In genomic region chr5:19487484-19487883, GRCh38 we compare ENCODE assay signal across 22 cellular contexts.
A peak's percentile ranks its signal among the peaks of the same experiment; 100 is the strongest.
DNase-seq lines count a peak whose midpoint lies in the region; ATAC-seq, FAIRE-seq and TF ChIP-seq lines count a peak whose summit lies in the region.
"Had no signal": no experiment of that assay in that cellular context is flagged by ENCODE, and none has a peak within 500 bp of the region (broad histone marks: within the 10 kb centered on the region; RNA-seq: fewer than 3 reads in every experiment).

No MANE protein-coding gene starts in this region.

- in situ Hi-C loops in HepG2 (cut with HindIII; ENCODE audit: extremely low pct_ligation_motif_present, low pct_unique_long_range_greater_than_20kb) (no loop called here), K562 (cut with MboI) (no loop called here)

- H3K4me3 ChIP-seq in HepG2 (replicated peaks in 1 of 3; ENCODE audit: insufficient read depth in 1 of 3, low read depth in 2 of 3, low read length in 3 of 3): no peak overlapping the region
- H3K4me3 ChIP-seq in right lobe of liver: no peak overlapping the region
- no peak overlapping the region for H3K4me3 ChIP-seq in K562
- H3K4me3 ChIP-seq in suprapubic skin: no peak overlapping the region
- H3K4me3 ChIP-seq: BLaER1 had no signal

- H3K27ac ChIP-seq in HepG2 (ENCODE audit: extremely low read length, insufficient read depth, low read length) (no peak overlapping the region), right lobe of liver (no peak overlapping the region), K562 (ENCODE audit: extremely low read depth, low read depth, low read length) (no peak overlapping the region), suprapubic skin (no peak overlapping the region)
- H3K27ac ChIP-seq: 22Rv1, BLaER1 had no signal

- H3K79me2 ChIP-seq in HepG2 (ENCODE audit: insufficient read depth, low read length) (no peaks in the 10 kb centered on the region), K562 (ENCODE audit: control insufficient read depth, insufficient read depth, low read length) (no peaks in the 10 kb centered on the region)

- no peak for TF ChIP-seq RAD21 in HepG2 (CRISPR knock-in tag; IDR thresholded peaks at IDR 0.05)
- no peak for TF ChIP-seq RAD21 in K562 (CRISPR knock-in tag; conservative IDR thresholded peaks at IDR 0.05 in 1 of 2, IDR thresholded peaks at IDR 0.05 in 1 of 2)

- TF ChIP-seq EP300 in HepG2 (IDR thresholded peaks at IDR 0.05; ENCODE audit: low read depth in 2 of 2, low read length in 2 of 2) (no peak), HepG2 (CRISPR knock-in tag; IDR thresholded peaks at IDR 0.05; ENCODE audit: borderline replicate concordance) (no peak), K562 (IDR thresholded peaks at IDR 0.05; ENCODE audit: low read length) (no peak), suprapubic skin (IDR thresholded peaks at IDR 0.05) (no peak)

- H3K27me3 ChIP-seq in HepG2 (ENCODE audit: control insufficient read depth in 1 of 2, insufficient read depth in 2 of 2, low read length in 2 of 2): no peaks in the 10 kb centered on the region
- H3K27me3 ChIP-seq in right lobe of liver: no peaks in the 10 kb centered on the region
- H3K27me3 ChIP-seq in K562 (ENCODE audit: control insufficient read depth in 2 of 2, insufficient read depth in 2 of 2, low read length in 2 of 2): no peaks in the 10 kb centered on the region; a peak in 1 of 5 replicates
- H3K27me3 ChIP-seq in suprapubic skin: no peaks in the 10 kb centered on the region
- H3K27me3 ChIP-seq: BE2C, BLaER1 had no signal

- H3K4me2 ChIP-seq in HepG2 (ENCODE audit: low read depth, low read length) (no peak overlapping the region), K562 (ENCODE audit: insufficient read depth, low read length) (no peak overlapping the region)
- H3K4me2 ChIP-seq: BLaER1 had no signal

- H2AFZ ChIP-seq in HepG2 (ENCODE audit: low read length): no peak overlapping the region
- H2AFZ ChIP-seq in K562 (ENCODE audit: low read depth, low read length): no peak overlapping the region

- CTCF ChIA-PET in HepG2 (lab: Yijun Ruan, JAX; ENCODE audit: low intra/inter-chr PET ratio, low total read pairs): no interaction called here
- CTCF ChIA-PET in K562 (lab: Yijun Ruan, JAX; ENCODE audit: low intra/inter-chr PET ratio): no interaction called here

- H3K9me1 ChIP-seq in K562 (ENCODE audit: control insufficient read depth, insufficient read depth, low read length): no peaks in the 10 kb centered on the region

- DNase-seq in HepG2 (ENCODE audit: low spot score) (no peak), right lobe of liver (no peak), K562 (ENCODE audit: extremely low read depth in 1 of 4, low spot score in 3 of 4) (no peak), suprapubic skin (ENCODE audit: low spot score in 2 of 2) (no peak)
- DNase-seq: ACHN; BE2C; C1 segment of cervical spinal cord; CD4-positive, alpha-beta memory T cell; CD4-positive, CD25-positive, alpha-beta regulatory T cell; CD8-positive, alpha-beta memory T cell; COR-L47; DMS 273 treated with DMSO at 0.1 percent for 48 hours; DMS153; DMS53; DMS79 treated with DMSO at 0.1 percent for 48 hours; GF-D8 had no signal

- H4K20me1 ChIP-seq in HepG2 (ENCODE audit: insufficient read depth, low read length) (no peaks in the 10 kb centered on the region), K562 (replicated peaks; ENCODE audit: control insufficient read depth, insufficient read depth, low read length) (no peaks in the 10 kb centered on the region)
- H4K20me1 ChIP-seq: BLaER1 had no signal

- no peak for FAIRE-seq in HepG2 (lab: Jason Lieb, UNC)
- no peak for FAIRE-seq in K562 (lab: Jason Lieb, UNC)
- FAIRE-seq: G401.6, GM12891, GM19239 had no signal

- ATAC-seq in HepG2 (no peak), right lobe of liver (no peak), K562 (no peak), GM19467 (IDR thresholded peaks at IDR 0.05; ENCODE audit: unreplicated experiment) (no peak)

- no peaks in the 10 kb centered on the region for H3K36me3 ChIP-seq in HepG2 (replicated peaks in 1 of 2; ENCODE audit: control insufficient read depth in 1 of 2, insufficient read depth in 2 of 2, low read length in 2 of 2)
- H3K36me3 ChIP-seq in right lobe of liver: no peaks in the 10 kb centered on the region
- H3K36me3 ChIP-seq in K562 (ENCODE audit: control insufficient read depth, insufficient read depth, low read length): no peaks in the 10 kb centered on the region
- H3K36me3 ChIP-seq in suprapubic skin: no peaks in the 10 kb centered on the region
- H3K36me3 ChIP-seq: BE2C, BLaER1 had no signal

- no peaks in the 10 kb centered on the region for H3K4me1 ChIP-seq in HepG2 (ENCODE audit: insufficient read depth, low read length)
- no peaks in the 10 kb centered on the region for H3K4me1 ChIP-seq in right lobe of liver
- H3K4me1 ChIP-seq in K562 (replicated peaks in 1 of 2; ENCODE audit: control insufficient read depth in 2 of 2, insufficient read depth in 2 of 2, low read length in 2 of 2): no peaks in the 10 kb centered on the region
- no peaks in the 10 kb centered on the region for H3K4me1 ChIP-seq in suprapubic skin
- H3K4me1 ChIP-seq: BE2C, BLaER1 had no signal

- BruUV-seq in HepG2 (replicated peaks; lab: Mats Ljungman, UMichigan) (no TSS peak), K562 (replicated peaks; lab: Mats Ljungman, UMichigan) (no TSS peak)

- POLR2A ChIA-PET in HepG2 (lab: Yijun Ruan, JAX) (no interaction called here), K562 (lab: Yijun Ruan, JAX) (interaction anchor here (1.4 kb wide), 1 partner anchor 10 kb away, joined by 3 read pairs; no protein-coding TSS in a partner anchor)

- TF ChIP-seq CTCF in HepG2 (CRISPR knock-in tag; IDR thresholded peaks at IDR 0.05): no peak
- TF ChIP-seq CTCF in right lobe of liver (IDR thresholded peaks at IDR 0.05): no peak
- no peak for TF ChIP-seq CTCF in K562 (IDR thresholded peaks at IDR 0.05 in 2 of 3, conservative IDR thresholded peaks at IDR 0.05 in 1 of 3; ENCODE audit: insufficient read depth in 2 of 3, low read depth in 1 of 3, low read length in 3 of 3)
- TF ChIP-seq CTCF in suprapubic skin (IDR thresholded peaks at IDR 0.05): no peak

- H3K9ac ChIP-seq in HepG2 (ENCODE audit: insufficient read depth, low read depth, low read length) (no peak overlapping the region), K562 (ENCODE audit: insufficient read depth in 1 of 2, low read depth in 2 of 2, low read length in 2 of 2) (no peak overlapping the region)
- H3K9ac ChIP-seq: BLaER1 had no signal

- no peaks in the 10 kb centered on the region for H3K9me3 ChIP-seq in HepG2 (ENCODE audit: low read length)
- H3K9me3 ChIP-seq in right lobe of liver: no peaks in the 10 kb centered on the region
- H3K9me3 ChIP-seq in K562 (replicated peaks; ENCODE audit: control insufficient read depth, insufficient read depth, low read depth, low read length): no peaks in the 10 kb centered on the region
- H3K9me3 ChIP-seq in suprapubic skin: no peaks in the 10 kb centered on the region
- H3K9me3 ChIP-seq: BE2C, BLaER1 had no signal

- TF ChIP-seq POLR2A in HepG2 (IDR thresholded peaks at IDR 0.05; ENCODE audit: insufficient read depth in 1 of 2, low read depth in 2 of 2, low read length in 2 of 2): no peak
- no peak for TF ChIP-seq POLR2A in right lobe of liver (IDR thresholded peaks at IDR 0.05)
- TF ChIP-seq POLR2A in K562 (conservative IDR thresholded peaks at IDR 0.05): no peak
- TF ChIP-seq POLR2A in suprapubic skin (IDR thresholded peaks at IDR 0.05): no peak

- intact Hi-C loops in HepG2 (cut with micrococcal nuclease; ENCODE audit: unreplicated experiment): no loop called here
- intact Hi-C loops in right lobe of liver (cut with DNase I): no loop called here
- intact Hi-C loops in K562 (cut with micrococcal nuclease): no loop called here

TF ChIP-seq in HepG2, 621 proteins besides CTCF, POLR2A, EP300 and RAD21:
- TF ChIP-seq MAFF (IDR thresholded peaks at IDR 0.05; ENCODE audit: low read depth, low read length): peak; percentile 64
- TF ChIP-seq THAP8 (CRISPR knock-in tag; IDR thresholded peaks at IDR 0.05; ENCODE audit: borderline replicate concordance): no peak
- peak; percentile 35 to 74; a peak in 3 of 4 replicates for TF ChIP-seq MAFK (conservative IDR thresholded peaks at IDR 0.05 in 1 of 2, IDR thresholded peaks at IDR 0.05 in 1 of 2; ENCODE audit: low read length in 2 of 2)

TF ChIP-seq in K562, 482 proteins besides CTCF, POLR2A, EP300 and RAD21:
- TF ChIP-seq MAFF (IDR thresholded peaks at IDR 0.05; ENCODE audit: low read length) (peak; percentile 10; the same call in 1 of the 2 replicates), CBFA2T3 (IDR thresholded peaks at IDR 0.05) (no peak), MAFG (tag; conservative IDR thresholded peaks at IDR 0.05) (peak; percentile 52; the same call in 1 of the 2 replicates), TCF3 (CRISPR knock-in tag; IDR thresholded peaks at IDR 0.05) (no peak), MAFK (IDR thresholded peaks at IDR 0.05; ENCODE audit: low read length) (0 out of 2 replicates have a peak, but pooled peaks have one; percentile 36), ZNF316 (IDR thresholded peaks at IDR 0.05) (peak; percentile 75)

Comparison
In these comparisons a context has a peak if more than half of its experiments do, and no peak if none do; other contexts are left out.
1. Of the 241 proteins assayed by ChIP-seq in both HepG2 and K562: peak only in HepG2: none; only in K562: MAFG; in both: MAFF and MAFK; in neither: 238.